8 cellular contexts compared by ENCODE assay signal in the genomic region with DNA sequence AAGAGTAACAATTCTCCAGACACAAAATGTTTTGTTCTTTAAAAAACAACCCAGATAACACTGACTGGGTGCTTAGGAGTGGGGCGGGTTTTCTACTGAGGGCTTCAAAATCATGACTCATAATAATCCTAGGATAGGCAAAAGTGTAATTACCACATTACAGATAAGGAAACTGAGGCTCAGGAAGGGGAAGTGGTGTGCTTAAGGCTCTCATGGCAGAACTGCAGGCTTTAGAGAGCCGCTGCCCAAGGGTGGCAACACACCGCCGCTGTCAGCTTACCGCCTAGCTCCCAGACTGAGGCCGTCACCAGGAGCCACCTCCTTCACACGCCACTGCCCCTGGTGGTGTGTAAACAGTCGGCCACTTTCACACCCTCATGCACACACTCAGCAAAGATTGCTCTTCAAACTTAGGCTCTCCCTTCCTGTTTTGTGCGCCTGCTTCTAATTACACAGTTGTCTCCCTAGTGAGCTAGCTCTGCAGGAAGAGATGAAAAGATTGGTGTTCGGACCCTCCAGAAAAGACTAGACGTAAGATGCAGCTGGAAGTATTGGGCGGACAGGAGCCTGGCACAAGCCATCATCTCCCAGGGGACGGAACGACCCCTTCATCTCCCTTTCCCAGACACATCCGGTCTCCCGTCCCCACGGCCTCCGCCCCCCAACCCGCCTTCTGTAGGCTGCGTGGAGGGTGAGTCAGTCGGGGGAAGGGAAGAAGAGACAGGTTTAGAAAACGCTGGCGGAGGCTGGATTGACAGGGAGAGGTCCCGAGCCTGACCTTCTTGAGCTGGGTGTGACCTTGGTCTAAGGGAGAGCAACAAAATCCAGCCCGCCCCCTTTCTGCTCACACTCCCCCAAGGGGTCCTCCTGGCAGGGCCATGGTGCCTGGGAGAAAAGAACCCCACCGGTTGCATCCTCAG.
DNase-seq lines count a peak whose midpoint lies in the region; ATAC-seq and TF ChIP-seq lines count a peak whose summit lies in the region.

No MANE protein-coding gene starts in this region.

- H3K9me3 Mint-ChIP-seq in type B pancreatic cell = peaks cover 22% of the 10 kb centered on the region

- no peaks in the 10 kb centered on the region for H3K27me3 Mint-ChIP-seq in type B pancreatic cell

- TF ChIP-seq CTCF in type B pancreatic cell (conservative IDR thresholded peaks at IDR 0.05) = peak; percentile 19

- DNase-seq in activated CD8-positive, alpha-beta memory T cell treated with anti-CD3 and anti-CD28 coated beads, Interleukin-2, amount 50 U/mL, for 48 hours = peak; percentile 61
- DNase-seq in activated CD8-positive, alpha-beta memory T cell treated with anti-CD3 and anti-CD28 coated beads for 24 hours = no peak
- peak; percentile 36 for DNase-seq in SHP77 treated with DMSO at 0.1 percent for 48 hours (lab: John Stamatoyannopoulos, UW)
- peak; percentile 59 to 69 for DNase-seq in left colon
- DNase-seq in type B pancreatic cell (ENCODE audit: extremely low spot score, unreplicated experiment) = peak; percentile 70
- no peak for DNase-seq in Ammon's horn (ENCODE audit: low spot score)

- intact Hi-C loops in left colon (cut with DNase I, micrococcal nuclease) = no loop called here

- H3K36me3 Mint-ChIP-seq in type B pancreatic cell = no peaks in the 10 kb centered on the region

- peak overlapping the region; percentile 97 for H3K27ac Mint-ChIP-seq in type B pancreatic cell

- H3K4me3 Mint-ChIP-seq in type B pancreatic cell = peak overlapping the region; percentile 65

- ATAC-seq in left colon = peak; percentile 99
- no peak for ATAC-seq in GM18868 (IDR thresholded peaks at IDR 0.05; ENCODE audit: unreplicated experiment)
- ATAC-seq in GM18498 (IDR thresholded peaks at IDR 0.05; ENCODE audit: unreplicated experiment) = no peak

- peaks cover 29% of the 10 kb centered on the region for H3K4me1 Mint-ChIP-seq in type B pancreatic cell (ENCODE audit: unreplicated experiment)

Comparison
In these comparisons a context has a peak if more than half of its experiments do, and no peak if none do; other contexts are left out.
1. DNase-seq: peak in activated CD8-positive, alpha-beta memory T cell treated with anti-CD3 and anti-CD28 coated beads, Interleukin-2, amount 50 U/mL, for 48 hours (single experiment), SHP77 treated with DMSO at 0.1 percent for 48 hours (single experiment), left colon (2 of 2) and type B pancreatic cell (single experiment); none in activated CD8-positive, alpha-beta memory T cell treated with anti-CD3 and anti-CD28 coated beads for 24 hours (single experiment) and Ammon's horn (single experiment).